In the genomic region with DNA sequence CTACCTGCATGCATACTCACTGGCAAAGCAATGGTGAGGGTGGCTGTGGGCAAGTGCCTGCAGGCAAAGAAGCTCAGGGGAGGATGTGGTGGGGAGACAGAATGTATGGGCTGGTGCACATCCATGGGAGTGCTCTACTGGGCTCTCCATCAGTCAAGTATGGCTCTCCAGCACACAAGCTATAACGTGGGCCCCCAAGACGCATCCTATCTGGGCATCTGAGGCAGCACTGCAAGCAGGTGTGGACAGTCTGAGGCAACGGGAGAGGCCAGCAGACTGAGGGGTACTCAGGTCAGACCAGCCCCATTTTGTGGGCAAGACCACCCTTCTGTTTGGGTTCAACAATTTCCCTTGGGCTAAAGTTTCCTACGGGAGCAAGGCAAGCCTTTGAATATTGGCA, we compare ENCODE assay signal across 6 cellular contexts.
"Had no signal": no experiment of that assay in that cellular context is flagged by ENCODE, and none has a peak within 500 bp of the region (broad histone marks: within the 10 kb centered on the region; RNA-seq: fewer than 3 reads in every experiment).

No MANE protein-coding gene starts in this region.

- H3K4me3 Mint-ChIP-seq: IgD-negative memory B cell had no signal

- H3K27ac ChIP-seq: HL-60 had no signal

- H3K4me1 Mint-ChIP-seq: IgD-negative memory B cell had no signal

- H3K27me3 Mint-ChIP-seq: IgD-negative memory B cell had no signal

- H3K27ac Mint-ChIP-seq: IgD-negative memory B cell had no signal

- H3K36me3 Mint-ChIP-seq: IgD-negative memory B cell had no signal

- ATAC-seq: HepG2, K562 had no signal

- DNase-seq: IMR-90, KBM-7 had no signal
